In the genomic region with DNA sequence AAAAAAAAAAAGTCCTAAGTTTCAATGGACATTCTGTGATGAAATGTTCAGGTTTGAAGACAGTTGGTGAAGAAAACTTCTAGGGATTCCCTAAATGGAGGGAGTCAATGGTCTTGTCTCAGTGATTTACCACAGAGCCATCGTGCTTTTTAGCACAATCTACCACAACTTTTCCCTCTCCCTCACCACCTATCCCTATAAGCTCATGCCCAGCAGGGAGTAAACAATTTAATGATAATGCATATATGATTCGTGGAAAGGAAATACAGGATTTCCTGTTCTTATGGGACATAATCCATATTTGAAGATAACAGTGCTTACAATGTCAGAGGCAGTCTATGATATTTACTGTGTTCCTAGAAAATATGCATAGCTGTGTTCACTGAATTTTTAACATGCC, we compare ENCODE assay signal across 23 cellular contexts. TPM values are rescaled to one million over a fixed set of nuclear protein-coding genes. Genes with fewer than 3 reads are reported as not detected.
"Had no signal": no experiment of that assay in that cellular context is flagged by ENCODE, and none has a peak within 500 bp of the region (broad histone marks: within the 10 kb centered on the region; RNA-seq: fewer than 3 reads in every experiment).

No MANE protein-coding gene starts in this region.

- H3K4me3 ChIP-seq: K562 had no signal

- H3K27ac ChIP-seq: WERI-Rb-1 had no signal

- ATAC-seq: activated CD8-positive, alpha-beta memory T cell treated with anti-CD3 and anti-CD28 coated beads, Interleukin-2, amount 10 ng/mL, durations not matched to agents 7 days and 5 days; activated naive CD8-positive, alpha-beta T cell treated with anti-CD3 and anti-CD28 coated beads, Interleukin-2, amount 50 U/mL, for 24 hours; K562; Panc1 had no signal

- DNase-seq: activated CD4-positive, alpha-beta memory T cell treated with anti-CD3 and anti-CD28 coated beads, Interleukin-2, amount 10 ng/mL, durations not matched to agents 7 days and 5 days; activated CD4-positive, alpha-beta T cell treated with anti-CD3 and anti-CD28 coated beads for 1 hour; activated CD4-positive, alpha-beta T cell treated with anti-CD3 and anti-CD28 coated beads for 48 hours; activated CD4-positive, CD25-positive, alpha-beta regulatory T cell; activated CD8-positive, alpha-beta memory T cell treated with anti-CD3 and anti-CD28 coated beads for 24 hours; activated CD8-positive, alpha-beta memory T cell treated with anti-CD3 and anti-CD28 coated beads, Interleukin-2, amount 10 ng/mL, durations not matched to agents 7 days and 5 days; activated CD8-positive, alpha-beta memory T cell treated with anti-CD3 and anti-CD28 coated beads, Interleukin-2, amount 50 U/mL, for 48 hours; activated effector memory CD4-positive, alpha-beta T cell treated with Interleukin-2 at 50 U/mL for 16 hours; activated naive CD4-positive, alpha-beta T cell treated with anti-CD3 and anti-CD28 coated beads, Interleukin-2, amount 10 ng/mL, durations not matched to agents 7 days and 5 days; activated naive CD8-positive, alpha-beta T cell treated with anti-CD3 and anti-CD28 coated beads, Interleukin-2, amount 50 U/mL, for 24 hours; activated T-cell treated with anti-CD3 and anti-CD28 coated beads, Interleukin-2, amount 50 U/mL, for 48 hours; anterior cingulate cortex; caudate nucleus; NCI-H1092 treated with DMSO at 0.1 percent for 48 hours; NCI-H1417; NCI-H187 treated with DMSO at 0.1 percent for 48 hours; NCI-H2081; NCI-H226; NCI-H446 treated with DMSO at 0.1 percent for 48 hours; NCI-H524; WERI-Rb-1 had no signal

- H3K36me3 ChIP-seq: WERI-Rb-1 had no signal

RNA-seq across cellular contexts. Expression of gene CD36, which starts 38.4 kb away (rescaled TPM):
- total RNA-seq: activated CD4-positive, alpha-beta memory T cell treated with anti-CD3 and anti-CD28 coated beads, Interleukin-2, amount 10 ng/mL, durations not matched to agents 7 days and 5 days; activated CD8-positive, alpha-beta memory T cell treated with anti-CD3 and anti-CD28 coated beads, Interleukin-2, amount 10 ng/mL, durations not matched to agents 7 days and 5 days had no signal
